Comparison of ENCODE assay signal across 12 cellular contexts in the genomic region with DNA sequence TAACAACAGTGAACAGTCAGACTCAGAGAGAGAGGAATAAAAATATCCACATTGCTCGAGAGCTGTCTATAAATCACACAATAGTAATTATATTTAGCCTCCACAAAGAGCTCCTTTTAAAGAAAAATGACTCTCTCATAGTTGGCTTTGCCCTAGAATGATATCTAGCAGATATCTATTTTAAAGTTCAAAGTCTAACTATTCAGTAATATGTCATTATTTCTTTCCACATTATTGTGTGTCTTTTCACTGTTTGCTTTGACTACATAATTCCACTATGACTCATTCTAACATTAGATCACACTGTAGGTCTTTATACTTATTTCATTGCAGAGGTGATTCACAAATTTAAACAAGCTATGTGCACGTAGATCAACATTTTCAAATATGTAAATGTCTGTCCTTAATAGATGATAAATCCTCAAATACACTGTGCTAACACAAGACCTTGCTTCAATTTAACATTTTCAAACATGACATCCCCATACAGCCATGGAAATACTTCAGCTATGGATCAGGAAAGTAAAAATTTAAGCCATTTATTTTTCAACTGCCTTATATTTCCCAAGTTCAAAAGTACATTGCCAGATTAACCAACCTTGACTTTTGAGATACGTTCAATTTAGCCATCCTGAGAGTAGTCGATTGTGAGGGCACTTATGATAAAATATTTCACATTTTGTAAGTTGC.
DNase-seq lines count a peak whose midpoint lies in the region; ATAC-seq, FAIRE-seq and TF ChIP-seq lines count a peak whose summit lies in the region.
"Had no signal": no experiment of that assay in that cellular context is flagged by ENCODE, and none has a peak within 500 bp of the region (broad histone marks: within the 10 kb centered on the region; RNA-seq: fewer than 3 reads in every experiment).

No MANE protein-coding gene starts in this region.

- TF ChIP-seq RAD21 in HCT116 (IDR thresholded peaks at IDR 0.05; ENCODE audit: low read depth), result peak; percentile 42

- peaks cover 13% of the 10 kb centered on the region for H3K4me1 ChIP-seq in A673 (ENCODE audit: insufficient read depth, low read length, poor library complexity, severe bottlenecking)
- H3K4me1 ChIP-seq in HCT116 (ENCODE audit: control insufficient read depth in 1 of 2, insufficient read depth in 2 of 2, low read length in 2 of 2), result peaks cover 9 to 39% of the 10 kb centered on the region in 2 experiments; a peak in 3 of 4 replicates
- H3K4me1 ChIP-seq in astrocyte (ENCODE audit: insufficient read depth, low read length), result peaks cover 8% of the 10 kb centered on the region
- H3K4me1 ChIP-seq in sigmoid colon, result peaks cover 0 to 13% (median 9%) of the 10 kb centered on the region in 4 donors

- no peak for TF ChIP-seq POLR2A in HCT116 (IDR thresholded peaks at IDR 0.05; ENCODE audit: borderline replicate concordance, extremely low read depth, insufficient read depth, insufficient read length)
- no peak for TF ChIP-seq POLR2A in sigmoid colon (IDR thresholded peaks at IDR 0.05)

- H3K4me3 Mint-ChIP-seq in astrocyte (ENCODE audit: unreplicated experiment), result no peak overlapping the region
- no peak overlapping the region for H3K4me3 Mint-ChIP-seq in naive thymus-derived CD8-positive, alpha-beta T cell
- H3K4me3 Mint-ChIP-seq in natural killer cell treated with Interleukin-12 subunit alpha and Interleukin-12 subunit beta and Interleukin-15 and Interleukin-18, amount 100 ng/mL, for 72 hours, result no peak overlapping the region
- H3K4me3 Mint-ChIP-seq: endodermal cell had no signal

- DNase-seq in A673 (ENCODE audit: low spot score), result peak; percentile 27
- peak; percentile 83 for DNase-seq in HCT116 (ENCODE audit: low read depth, low spot score)
- DNase-seq in astrocyte (ENCODE audit: low read depth), result peak; percentile 93
- no peak for DNase-seq in left colon
- no peak for DNase-seq in naive thymus-derived CD8-positive, alpha-beta T cell
- DNase-seq in natural killer cell treated with Interleukin-12 subunit alpha and Interleukin-12 subunit beta and Interleukin-15 and Interleukin-18, amount 100 ng/mL, for 72 hours (ENCODE audit: low spot score), result no peak
- no peak for DNase-seq in mesenteric fat pad (ENCODE audit: low spot score)
- no peak for DNase-seq in sigmoid colon
- DNase-seq: DND-41, endodermal cell, NCI-H524 treated with DMSO at 0.1 percent for 48 hours, ovary had no signal

- peak; percentile 89 for ATAC-seq in HCT116
- peak; percentile 75 for ATAC-seq in left colon
- ATAC-seq in naive thymus-derived CD8-positive, alpha-beta T cell, result no peak
- ATAC-seq in natural killer cell treated with Interleukin-12 subunit alpha and Interleukin-12 subunit beta and Interleukin-15 and Interleukin-18, amount 100 ng/mL, for 72 hours, result no peak

- no peaks in the 10 kb centered on the region for H3K36me3 ChIP-seq in A673 (ENCODE audit: insufficient read depth, low read length, poor library complexity, severe bottlenecking)
- H3K36me3 ChIP-seq in HCT116 (ENCODE audit: control insufficient read depth in 1 of 2, insufficient read depth in 2 of 2, low read length in 2 of 2), result peaks cover 0 to 4% of the 10 kb centered on the region in 2 experiments; a peak in 1 of 4 replicates
- H3K36me3 ChIP-seq in astrocyte (ENCODE audit: insufficient read depth, low read length), result no peaks in the 10 kb centered on the region
- no peaks in the 10 kb centered on the region for H3K36me3 ChIP-seq in sigmoid colon
- H3K36me3 ChIP-seq: ovary had no signal

- CTCF ChIA-PET in A673 (lab: Charles Lee), result no interaction called here
- CTCF ChIA-PET in HCT116 (lab: Charles Lee), result interaction anchor here (0.6 kb wide), 1 partner anchor 997 kb away, joined by 3 read pairs; no protein-coding TSS in a partner anchor

- no peaks in the 10 kb centered on the region for H3K36me3 Mint-ChIP-seq in astrocyte (ENCODE audit: low read depth, unreplicated experiment)
- no peaks in the 10 kb centered on the region for H3K36me3 Mint-ChIP-seq in naive thymus-derived CD8-positive, alpha-beta T cell
- no peaks in the 10 kb centered on the region for H3K36me3 Mint-ChIP-seq in natural killer cell treated with Interleukin-12 subunit alpha and Interleukin-12 subunit beta and Interleukin-15 and Interleukin-18, amount 100 ng/mL, for 72 hours

- H3K27ac ChIP-seq in A673 (ENCODE audit: low read depth, low read length, poor library complexity, severe bottlenecking) (no peak overlapping the region), HCT116 (ENCODE audit: low read depth, low read length) (peak overlapping the region; percentile 51; the same call in 1 of the 2 replicates), astrocyte (ENCODE audit: low read depth, low read length) (peak overlapping the region; percentile 79), sigmoid colon (peak overlapping the region in 2 of 4 donors; percentile 13 to 43)
- H3K27ac ChIP-seq: ovary had no signal

- peak overlapping the region; percentile 77 for H3K27ac Mint-ChIP-seq in astrocyte (ENCODE audit: unreplicated experiment)
- no peak overlapping the region for H3K27ac Mint-ChIP-seq in naive thymus-derived CD8-positive, alpha-beta T cell
- H3K27ac Mint-ChIP-seq in natural killer cell treated with Interleukin-12 subunit alpha and Interleukin-12 subunit beta and Interleukin-15 and Interleukin-18, amount 100 ng/mL, for 72 hours, result no peak overlapping the region
- H3K27ac Mint-ChIP-seq: endodermal cell had no signal

- H3K9me3 ChIP-seq in A673 (ENCODE audit: low read depth, low read length, poor library complexity, severe bottlenecking) (no peaks in the 10 kb centered on the region), HCT116 (ENCODE audit: control insufficient read depth in 1 of 2, insufficient read depth in 1 of 2, low read depth in 1 of 2, low read length in 2 of 2) (peaks cover 0 to 2% of the 10 kb centered on the region in 2 experiments; a peak in 1 of 4 replicates), astrocyte (ENCODE audit: insufficient read depth, low read depth, low read length) (no peaks in the 10 kb centered on the region), sigmoid colon (no peaks in the 10 kb centered on the region)
- H3K9me3 ChIP-seq: ovary had no signal

- intact Hi-C loops in A673 (cut with micrococcal nuclease; ENCODE audit: unreplicated experiment), result no loop called here
- intact Hi-C loops in HCT116 (cut with micrococcal nuclease), result no loop called here
- intact Hi-C loops in left colon (cut with DNase I, micrococcal nuclease), result no loop called here
- intact Hi-C loops in sigmoid colon (cut with DNase I), result no loop called here

- H3K4me1 Mint-ChIP-seq in astrocyte (ENCODE audit: low read depth, unreplicated experiment), result peaks cover 8% of the 10 kb centered on the region
- no peaks in the 10 kb centered on the region for H3K4me1 Mint-ChIP-seq in naive thymus-derived CD8-positive, alpha-beta T cell
- H3K4me1 Mint-ChIP-seq in natural killer cell treated with Interleukin-12 subunit alpha and Interleukin-12 subunit beta and Interleukin-15 and Interleukin-18, amount 100 ng/mL, for 72 hours (ENCODE audit: low read depth in 2 of 2), result no peaks in the 10 kb centered on the region
- H3K4me1 Mint-ChIP-seq: endodermal cell had no signal

- H3K4me2 ChIP-seq in HCT116 (ENCODE audit: low read length) (peak overlapping the region; percentile 68), astrocyte (ENCODE audit: low read length) (peak overlapping the region; percentile 64)

- H3K9me2 ChIP-seq in HCT116 (ENCODE audit: insufficient read depth), result no peaks in the 10 kb centered on the region

- peak; percentile 91 for FAIRE-seq in astrocyte (lab: Jason Lieb, UNC)

- RAD21 ChIA-PET in HCT116 (lab: Charles Lee; ENCODE audit: low non-redundant PET in 1 of 2, low total read pairs in 2 of 2, uncharacterized antibody in 2 of 2, unreplicated experiment in 2 of 2), result no interaction called here

- no peak for TF ChIP-seq EP300 in sigmoid colon (IDR thresholded peaks at IDR 0.05)

- no peak overlapping the region for H3K4me3 ChIP-seq in A673 (ENCODE audit: low read depth, low read length, poor library complexity, severe bottlenecking)
- peak overlapping the region in 1 of 2 experiments; percentile 17; a peak in 1 of 4 replicates for H3K4me3 ChIP-seq in HCT116 (replicated peaks in 1 of 2; ENCODE audit: low read depth in 1 of 2, low read length in 2 of 2)
- no peak overlapping the region for H3K4me3 ChIP-seq in astrocyte (ENCODE audit: insufficient read depth, low read depth, low read length)
- no peak overlapping the region for H3K4me3 ChIP-seq in sigmoid colon
- H3K4me3 ChIP-seq: ovary had no signal

- BruUV-seq in A673 (replicated peaks; lab: Mats Ljungman, UMichigan), result no TSS peak
- no TSS peak for BruUV-seq in HCT116 (replicated peaks; lab: Mats Ljungman, UMichigan)

- POLR2A ChIA-PET in A673 (lab: Charles Lee; ENCODE audit: low non-redundant PET), result no interaction called here
- POLR2A ChIA-PET in HCT116 (lab: Charles Lee), result interaction anchor here (0.8 to 1.5 kb wide), 6 partner anchors 9 to 941 kb away, joined by 3 to 6 read pairs (median 4); a partner anchor contains a TSS
- POLR2A ChIA-PET in naive thymus-derived CD8-positive, alpha-beta T cell (lab: Charles Lee), result no interaction called here

- H3K79me2 ChIP-seq in HCT116 (ENCODE audit: insufficient read depth, low read length), result no peaks in the 10 kb centered on the region
- no peaks in the 10 kb centered on the region for H3K79me2 ChIP-seq in astrocyte (ENCODE audit: insufficient read depth, low read length)

- peak overlapping the region; percentile 67 for H3K9ac ChIP-seq in HCT116 (ENCODE audit: low read length)
- peak overlapping the region; percentile 66 for H3K9ac ChIP-seq in astrocyte (ENCODE audit: low read length)

- TF ChIP-seq CTCF in A673 (conservative IDR thresholded peaks at IDR 0.05; ENCODE audit: low read depth, low read length), result no peak
- TF ChIP-seq CTCF in HCT116 (IDR thresholded peaks at IDR 0.05 in 2 of 3, conservative IDR thresholded peaks at IDR 0.05 in 1 of 3; ENCODE audit: borderline replicate concordance in 1 of 3, insufficient read depth in 1 of 3, low read depth in 2 of 3, low read length in 2 of 3), result no peak
- TF ChIP-seq CTCF in astrocyte (IDR thresholded peaks at IDR 0.05; ENCODE audit: insufficient read depth, low read depth, low read length), result no peak
- TF ChIP-seq CTCF in sigmoid colon (IDR thresholded peaks at IDR 0.05), result no peak

- WGBS in sigmoid colon, 2 donors, result 49 to 68% methylated on average over 4 of the region's 4 CpGs

- no peaks in the 10 kb centered on the region for H3K9me3 Mint-ChIP-seq in astrocyte (ENCODE audit: unreplicated experiment)
- H3K9me3 Mint-ChIP-seq in naive thymus-derived CD8-positive, alpha-beta T cell, result no peaks in the 10 kb centered on the region
- H3K9me3 Mint-ChIP-seq in natural killer cell treated with Interleukin-12 subunit alpha and Interleukin-12 subunit beta and Interleukin-15 and Interleukin-18, amount 100 ng/mL, for 72 hours, result no peaks in the 10 kb centered on the region
- H3K9me3 Mint-ChIP-seq: endodermal cell had no signal

- H3K27me3 ChIP-seq in A673 (replicated peaks; ENCODE audit: insufficient read depth, low read depth, low read length, poor library complexity) (no peaks in the 10 kb centered on the region), HCT116 (ENCODE audit: insufficient read depth, low read length) (no peaks in the 10 kb centered on the region), astrocyte (ENCODE audit: insufficient read depth, low read length) (no peaks in the 10 kb centered on the region), sigmoid colon (no peaks in the 10 kb centered on the region)
- H3K27me3 ChIP-seq: ovary had no signal

- H4K20me1 ChIP-seq in HCT116 (ENCODE audit: insufficient read depth) (no peaks in the 10 kb centered on the region), astrocyte (ENCODE audit: insufficient read depth, low read length) (no peaks in the 10 kb centered on the region)

- H2AFZ ChIP-seq in HCT116 (ENCODE audit: low read depth, low read length, poor library complexity, severe bottlenecking) (peak overlapping the region; percentile 73), astrocyte (ENCODE audit: low read depth, low read length) (no peak overlapping the region)

- no peaks in the 10 kb centered on the region for H3K27me3 Mint-ChIP-seq in astrocyte (ENCODE audit: low read depth, unreplicated experiment)
- H3K27me3 Mint-ChIP-seq in naive thymus-derived CD8-positive, alpha-beta T cell, result peaks cover 0 to 5% (median 0%) of the 10 kb centered on the region in 5 donors
- peaks cover 10 to 28% of the 10 kb centered on the region in 2 donors for H3K27me3 Mint-ChIP-seq in natural killer cell treated with Interleukin-12 subunit alpha and Interleukin-12 subunit beta and Interleukin-15 and Interleukin-18, amount 100 ng/mL, for 72 hours

Comparison
In these comparisons a context has a peak if more than half of its experiments do, and no peak if none do; other contexts are left out.
1. DNase-seq: peak in A673 (single experiment), HCT116 (single experiment) and astrocyte (single experiment); none in left colon (0 of 2), naive thymus-derived CD8-positive, alpha-beta T cell (0 of 10), natural killer cell treated with Interleukin-12 subunit alpha and Interleukin-12 subunit beta and Interleukin-15 and Interleukin-18, amount 100 ng/mL, for 72 hours (single experiment), mesenteric fat pad (single experiment) and sigmoid colon (single experiment).
2. ATAC-seq: peak in HCT116 (single experiment) and left colon (single experiment); none in naive thymus-derived CD8-positive, alpha-beta T cell (0 of 2) and natural killer cell treated with Interleukin-12 subunit alpha and Interleukin-12 subunit beta and Interleukin-15 and Interleukin-18, amount 100 ng/mL, for 72 hours (0 of 2).